Comparison of ENCODE assay signal across 19 cellular contexts in the genomic region with DNA sequence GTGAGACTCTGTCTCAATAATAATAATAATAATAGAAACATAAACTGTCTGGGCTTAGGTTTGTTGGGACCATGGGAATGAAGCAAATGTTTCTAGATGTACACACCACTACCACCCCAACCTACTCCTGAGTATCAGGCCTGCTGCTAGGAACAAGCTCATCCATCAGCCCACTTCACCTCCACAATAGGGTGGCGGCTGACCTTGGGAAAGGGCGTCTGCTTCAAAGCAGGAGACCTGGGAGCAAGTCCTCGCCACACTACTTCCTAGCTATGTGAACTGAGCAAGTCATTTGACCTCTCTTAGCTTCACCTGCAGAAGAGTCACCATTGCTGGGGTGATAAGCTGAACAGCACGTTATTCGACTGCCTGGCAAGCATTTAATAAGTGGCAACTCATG. TPM values are rescaled to one million over a fixed set of nuclear protein-coding genes. Genes with fewer than 3 reads are reported as not detected.
A peak's percentile ranks its signal among the peaks of the same experiment; 100 is the strongest.
DNase-seq lines count a peak whose midpoint lies in the region; ATAC-seq and TF ChIP-seq lines count a peak whose summit lies in the region.
"Had no signal": no experiment of that assay in that cellular context is flagged by ENCODE, and none has a peak within 500 bp of the region (broad histone marks: within the 10 kb centered on the region; RNA-seq: fewer than 3 reads in every experiment).

No MANE protein-coding gene starts in this region.

- no peaks in the 10 kb centered on the region for H3K36me3 Mint-ChIP-seq in activated naive CD8-positive, alpha-beta T cell
- H3K36me3 Mint-ChIP-seq in activated naive CD8-positive, alpha-beta T cell treated with anti-CD3 and anti-CD28 coated beads, Interleukin-2, amount 50 U/mL, for 24 hours (ENCODE audit: low read depth), result no peaks in the 10 kb centered on the region
- H3K36me3 Mint-ChIP-seq in neural crest cell (ENCODE audit: low read depth), result no peaks in the 10 kb centered on the region
- H3K36me3 Mint-ChIP-seq in type B pancreatic cell, result no peaks in the 10 kb centered on the region

- dilution Hi-C loops in mammary epithelial cell (cut with HindIII; ENCODE audit: low sequenced_read_pairs), result no loop called here

- H3K4me1 ChIP-seq in suprapubic skin, result peaks cover 22% of the 10 kb centered on the region
- peaks cover 13% of the 10 kb centered on the region for H3K4me1 ChIP-seq in mammary epithelial cell (ENCODE audit: insufficient read depth, low read length)

- H3K9ac ChIP-seq in mammary epithelial cell (ENCODE audit: insufficient read depth, low read length), result no peak overlapping the region

- intact Hi-C loops in mammary epithelial cell (cut with micrococcal nuclease), result no loop called here

- H3K4me1 Mint-ChIP-seq in activated naive CD8-positive, alpha-beta T cell (ENCODE audit: low read depth), result peaks cover 12% of the 10 kb centered on the region
- peaks cover 21% of the 10 kb centered on the region for H3K4me1 Mint-ChIP-seq in activated naive CD8-positive, alpha-beta T cell treated with anti-CD3 and anti-CD28 coated beads, Interleukin-2, amount 50 U/mL, for 24 hours
- peaks cover 29% of the 10 kb centered on the region for H3K4me1 Mint-ChIP-seq in neural crest cell
- peaks cover 47% of the 10 kb centered on the region for H3K4me1 Mint-ChIP-seq in type B pancreatic cell (ENCODE audit: unreplicated experiment)

- CTCF ChIA-PET in mammary epithelial cell (lab: Charles Lee; ENCODE audit: low non-redundant PET), result no interaction called here

- 97% methylated on average over 5 of the region's 5 CpGs for WGBS in suprapubic skin
- WGBS in mammary epithelial cell (ENCODE audit: low coverage, missing lambda C conversion rate), result 98% methylated on average over 5 of the region's 5 CpGs

- H3K9me3 Mint-ChIP-seq in activated naive CD8-positive, alpha-beta T cell (ENCODE audit: low read depth), result no peaks in the 10 kb centered on the region
- H3K9me3 Mint-ChIP-seq in activated naive CD8-positive, alpha-beta T cell treated with anti-CD3 and anti-CD28 coated beads, Interleukin-2, amount 50 U/mL, for 24 hours, result no peaks in the 10 kb centered on the region
- H3K9me3 Mint-ChIP-seq in neural crest cell, result no peaks in the 10 kb centered on the region
- no peaks in the 10 kb centered on the region for H3K9me3 Mint-ChIP-seq in type B pancreatic cell
- H3K9me3 Mint-ChIP-seq: GM23338, HFFc6 had no signal

- TF ChIP-seq CTCF in neural crest cell (conservative IDR thresholded peaks at IDR 0.05) (no peak), type B pancreatic cell (conservative IDR thresholded peaks at IDR 0.05) (no peak), suprapubic skin (IDR thresholded peaks at IDR 0.05) (no peak), mammary epithelial cell (conservative IDR thresholded peaks at IDR 0.05 in 1 of 2, IDR thresholded peaks at IDR 0.05 in 1 of 2; ENCODE audit: extremely low read depth in 1 of 2, insufficient read depth in 1 of 2, low read depth in 1 of 2, low read length in 2 of 2) (no peak)

- H3K4me3 ChIP-seq in suprapubic skin, result no peak overlapping the region
- no peak overlapping the region for H3K4me3 ChIP-seq in mammary epithelial cell (replicated peaks in 1 of 3; ENCODE audit: insufficient read depth in 1 of 3, low read depth in 2 of 3, low read length in 3 of 3)
- H3K4me3 ChIP-seq: A549, GM23338 had no signal

- H3K4me3 Mint-ChIP-seq in activated naive CD8-positive, alpha-beta T cell, result no peak overlapping the region
- no peak overlapping the region for H3K4me3 Mint-ChIP-seq in activated naive CD8-positive, alpha-beta T cell treated with anti-CD3 and anti-CD28 coated beads, Interleukin-2, amount 50 U/mL, for 24 hours
- H3K4me3 Mint-ChIP-seq in neural crest cell (peak overlapping the region; percentile 23), type B pancreatic cell (peak overlapping the region; percentile 64)
- H3K4me3 Mint-ChIP-seq: CD4-positive, alpha-beta memory T cell; GM23338; HFFc6 had no signal

- no peak for TF ChIP-seq POLR2A in suprapubic skin (IDR thresholded peaks at IDR 0.05)

- no TSS peak for BruUV-seq in mammary epithelial cell (replicated peaks; lab: Mats Ljungman, UMichigan)

- no peaks in the 10 kb centered on the region for H3K27me3 Mint-ChIP-seq in activated naive CD8-positive, alpha-beta T cell
- H3K27me3 Mint-ChIP-seq in activated naive CD8-positive, alpha-beta T cell treated with anti-CD3 and anti-CD28 coated beads, Interleukin-2, amount 50 U/mL, for 24 hours, result peaks cover 20% of the 10 kb centered on the region
- H3K27me3 Mint-ChIP-seq in neural crest cell (ENCODE audit: low read depth), result peaks cover 12% of the 10 kb centered on the region
- H3K27me3 Mint-ChIP-seq in type B pancreatic cell, result peaks cover 10% of the 10 kb centered on the region

- no peak overlapping the region for H3K4me2 ChIP-seq in mammary epithelial cell (ENCODE audit: insufficient read depth, low read depth, low read length)
- H3K4me2 ChIP-seq: A549, GM23338 had no signal

- no peak for ATAC-seq in activated naive CD8-positive, alpha-beta T cell treated with anti-CD3 and anti-CD28 coated beads, Interleukin-2, amount 50 U/mL, for 24 hours
- ATAC-seq: A549, GM23338 had no signal

- H2AFZ ChIP-seq in mammary epithelial cell (ENCODE audit: low read depth, low read length), result no peak overlapping the region
- H2AFZ ChIP-seq: GM23338 had no signal

- no peaks in the 10 kb centered on the region for H4K20me1 ChIP-seq in mammary epithelial cell (ENCODE audit: insufficient read depth, low read length)

- TF ChIP-seq EP300 in suprapubic skin (IDR thresholded peaks at IDR 0.05), result no peak

- in situ Hi-C loops in mammary epithelial cell (cut with MboI; ENCODE audit: low sequenced_read_pairs in 2 of 2), result no loop called here

- peak overlapping the region; percentile 16 for H3K27ac Mint-ChIP-seq in activated naive CD8-positive, alpha-beta T cell
- H3K27ac Mint-ChIP-seq in activated naive CD8-positive, alpha-beta T cell treated with anti-CD3 and anti-CD28 coated beads, Interleukin-2, amount 50 U/mL, for 24 hours, result no peak overlapping the region
- no peak overlapping the region for H3K27ac Mint-ChIP-seq in neural crest cell (ENCODE audit: unreplicated experiment)
- no peak overlapping the region for H3K27ac Mint-ChIP-seq in type B pancreatic cell
- H3K27ac Mint-ChIP-seq: GM23338, HFFc6 had no signal

- DNase-seq in activated naive CD8-positive, alpha-beta T cell treated with anti-CD3 and anti-CD28 coated beads, Interleukin-2, amount 50 U/mL, for 24 hours, result no peak
- DNase-seq in RKO (ENCODE audit: low spot score) (peak; percentile 18), neural crest cell (ENCODE audit: low read depth, low spot score) (no peak), type B pancreatic cell (ENCODE audit: extremely low spot score, unreplicated experiment) (no peak), suprapubic skin (ENCODE audit: low spot score in 2 of 2) (no peak), mammary epithelial cell (no peak)
- DNase-seq: AML-193; CD4-positive, alpha-beta memory T cell; DMS153; DMS79; GDM1; HCEC 1CT; HFFc6 had no signal

- peaks cover 2% of the 10 kb centered on the region for H3K27me3 ChIP-seq in suprapubic skin
- no peaks in the 10 kb centered on the region for H3K27me3 ChIP-seq in mammary epithelial cell (ENCODE audit: insufficient read depth, low read length)

- H3K27ac ChIP-seq in suprapubic skin (no peak overlapping the region), mammary epithelial cell (ENCODE audit: insufficient read depth, low read depth, low read length) (no peak overlapping the region)
- H3K27ac ChIP-seq: 22Rv1, A549, C4-2B, HL-60 had no signal

- H3K9me3 ChIP-seq in suprapubic skin (no peaks in the 10 kb centered on the region), mammary epithelial cell (replicated peaks; ENCODE audit: insufficient read depth, low read length) (no peaks in the 10 kb centered on the region)
- H3K9me3 ChIP-seq: A549 had no signal

- peaks cover 20% of the 10 kb centered on the region for H3K79me2 ChIP-seq in mammary epithelial cell (ENCODE audit: insufficient read depth, low read length)

- H3K36me3 ChIP-seq in suprapubic skin, result no peaks in the 10 kb centered on the region
- H3K36me3 ChIP-seq in mammary epithelial cell (ENCODE audit: insufficient read depth, low read length), result no peaks in the 10 kb centered on the region

RNA-seq across cellular contexts. Expression of a gene that starts 3.1 kb away (rescaled TPM):
- total RNA-seq in neural crest cell (57.9 and 62.4 TPM in 2 replicates), type B pancreatic cell (ENCODE audit: low replicate concordance) (62.2 and 100 TPM in 2 replicates), suprapubic skin (10 to 100 TPM in 2 of 4 donors, 1 to 10 TPM in 2; 8.1 to 12.1 (median 10.4) TPM), mammary epithelial cell (10 to 100 TPM in 1 of 2 donors, 1 to 10 TPM in 1; 5.0 to 19.2 TPM)
- 5.7 TPM for polyA plus RNA-seq in mammary epithelial cell
- polyA minus RNA-seq in mammary epithelial cell, result 8.4 TPM

Comparison
In these comparisons a context has a peak if more than half of its experiments do, and no peak if none do; other contexts are left out.
1. H3K4me3 Mint-ChIP-seq: peak in neural crest cell (single experiment) and type B pancreatic cell (single experiment); none in activated naive CD8-positive, alpha-beta T cell (single experiment) and activated naive CD8-positive, alpha-beta T cell treated with anti-CD3 and anti-CD28 coated beads, Interleukin-2, amount 50 U/mL, for 24 hours (single experiment).